Comparison of ENCODE assay signal across 22 cellular contexts in genomic region chr3:29249829-29250228, GRCh38. TPM values are rescaled to one million over a fixed set of nuclear protein-coding genes. Genes with fewer than 3 reads are reported as not detected.
"Had no signal": no experiment of that assay in that cellular context is flagged by ENCODE, and none has a peak within 500 bp of the region (broad histone marks: within the 10 kb centered on the region; RNA-seq: fewer than 3 reads in every experiment).

No MANE protein-coding gene starts in this region.

- H3K27ac ChIP-seq: PC-9, Peyer's patch, SJCRH30, SK-N-MC had no signal

- H2AFZ ChIP-seq: PC-9 had no signal

- H3K4me1 ChIP-seq: Peyer's patch, SJCRH30 had no signal

- ATAC-seq: Right ventricle myocardium inferior had no signal

- DNase-seq: KBM-7, MV-4-11, NCI-H1048, NCI-H1105 treated with DMSO at 0.1 percent for 48 hours, NCI-H1417 treated with DMSO at 0.1 percent for 48 hours, NCI-H146, NCI-H1694 treated with DMSO at 0.1 percent for 48 hours, NCI-H1930, NCI-H2081, NCI-H2107, NCI-H2227 treated with DMSO at 0.1 percent for 48 hours, NCI-H524, NCI-H526 treated with DMSO at 0.1 percent for 48 hours, NCI-H774, OCI-M1, PC-9, Peyer's patch, SHP77 treated with DMSO at 0.1 percent for 48 hours, SJCRH30 had no signal

- H3K4me2 ChIP-seq: PC-9 had no signal

- H3K4me3 ChIP-seq: PC-9, Peyer's patch, SJCRH30, SK-N-MC had no signal

- H3K36me3 ChIP-seq: Peyer's patch, SJCRH30 had no signal

- H3K9me3 ChIP-seq: Peyer's patch, SJCRH30 had no signal

- H3K27me3 ChIP-seq: Peyer's patch, SJCRH30 had no signal

RNA-seq across cellular contexts. Expression of gene RBMS3, which starts 31.0 kb away (rescaled TPM):
- total RNA-seq: HT-29 had no signal
